In the genomic region with DNA sequence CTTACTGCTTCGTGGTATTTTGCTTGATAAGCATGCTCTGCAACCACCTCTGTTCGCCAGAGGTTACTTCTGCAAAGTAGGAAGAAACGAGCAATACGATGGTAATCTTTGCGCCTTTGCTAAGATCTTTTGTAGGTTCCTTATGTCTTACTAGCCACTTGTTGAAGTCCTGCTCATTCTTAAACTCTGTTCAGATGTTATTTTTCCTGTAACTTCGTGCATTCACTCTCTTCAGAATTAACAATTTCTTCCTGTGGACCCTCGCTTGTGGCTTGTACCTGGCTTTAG, we compare ENCODE assay signal across 8 cellular contexts. TPM values are rescaled to one million over a fixed set of nuclear protein-coding genes. Genes with fewer than 3 reads are reported as not detected.
A peak's percentile ranks its signal among the peaks of the same experiment; 100 is the strongest.
DNase-seq lines count a peak whose midpoint lies in the region; ATAC-seq, FAIRE-seq and TF ChIP-seq lines count a peak whose summit lies in the region.

No MANE protein-coding gene starts in this region.

- H3K27me3 Mint-ChIP-seq in T-cell: no peaks in the 10 kb centered on the region

- H3K9me3 ChIP-seq in left ventricle myocardium inferior (replicated peaks) (peaks cover 7% of the 10 kb centered on the region), small intestine (ENCODE audit: control insufficient read depth, low read depth) (no peaks in the 10 kb centered on the region)

- peaks cover 14% of the 10 kb centered on the region for H3K36me3 Mint-ChIP-seq in T-cell

- no peak for FAIRE-seq in small intestine (lab: Jason Lieb, UNC)

- TF ChIP-seq CTCF in GM12875 (IDR thresholded peaks at IDR 0.05; ENCODE audit: borderline replicate concordance, insufficient read depth, low read depth, low read length): no peak
- TF ChIP-seq CTCF in left ventricle myocardium inferior (IDR thresholded peaks at IDR 0.05; ENCODE audit: borderline replicate concordance): no peak

- H3K4me1 ChIP-seq in left ventricle myocardium inferior (peaks cover 51% of the 10 kb centered on the region), small intestine (ENCODE audit: control insufficient read depth in 2 of 2, insufficient read depth in 1 of 2, low read depth in 1 of 2, low read length in 1 of 2) (peaks cover 0 to 2% of the 10 kb centered on the region in 2 donors)

- H3K27ac ChIP-seq in left ventricle myocardium inferior (replicated peaks): peak overlapping the region; percentile 98
- peak overlapping the region; percentile 79 to 100 for H3K27ac ChIP-seq in small intestine (ENCODE audit: low read depth in 1 of 2, low read length in 1 of 2)

- peaks cover 72 to 90% (median 75%) of the 10 kb centered on the region in 3 donors for H3K4me1 Mint-ChIP-seq in T-cell

- DNase-seq in T-cell: no peak
- DNase-seq in left ventricle myocardium inferior: no peak
- DNase-seq in small intestine: no peak
- no peak for DNase-seq in posterior cingulate gyrus
- no peak for DNase-seq in COR-L47 (lab: John Stamatoyannopoulos, UW)

- H3K36me3 ChIP-seq in left ventricle myocardium inferior (peaks cover 15% of the 10 kb centered on the region), small intestine (ENCODE audit: control insufficient read depth in 2 of 2, insufficient read depth in 2 of 2, low read length in 2 of 2) (peaks cover 0 to under 1% of the 10 kb centered on the region in 2 donors)

- CTCF ChIA-PET in T-cell (lab: Charles Lee): interaction anchor here (0.6 to 5.3 kb wide), 24 partner anchors 11 to 99 kb away, joined by 3 to 119 read pairs (median 6); a partner anchor contains a TSS

- peak overlapping the region; percentile 89 to 97 for H3K27ac Mint-ChIP-seq in T-cell

- peak overlapping the region; percentile 90 to 95 (median 91) for H3K4me3 Mint-ChIP-seq in T-cell

- intact Hi-C loops in left ventricle myocardium inferior (cut with micrococcal nuclease): loop anchor here (5.0 kb wide), 1 partner anchor 92 kb away; no protein-coding TSS in a partner anchor
- intact Hi-C loops in posterior cingulate gyrus (cut with DNase I): loop anchor here (2.0 to 5.0 kb wide), 2 partner anchors 89 to 253 kb away; a partner anchor contains a TSS

- H3K27me3 ChIP-seq in left ventricle myocardium inferior (ENCODE audit: low read depth): no peaks in the 10 kb centered on the region
- H3K27me3 ChIP-seq in small intestine (ENCODE audit: control insufficient read depth in 2 of 2, insufficient read depth in 2 of 2, low read length in 2 of 2): no peaks in the 10 kb centered on the region

- peak; percentile 1 for ATAC-seq in HG02623 (IDR thresholded peaks at IDR 0.05; ENCODE audit: unreplicated experiment)
- ATAC-seq in T-cell (replicated peaks in 1 of 4): peak; percentile 27 to 40 (median 32)
- ATAC-seq in HG02642 (IDR thresholded peaks at IDR 0.05; ENCODE audit: poor library complexity, unreplicated experiment): no peak

- 0% methylated on average over 7 of the region's 7 CpGs for WGBS in small intestine, 3 donors

- H3K9me3 Mint-ChIP-seq in T-cell: peaks cover 0 to 7% (median 4%) of the 10 kb centered on the region in 3 donors

- POLR2A ChIA-PET in T-cell (lab: Charles Lee): interaction anchor here in 1 of 2 donors (0.6 to 1.2 kb wide), 2 partner anchors 13 to 100 kb away, joined by 3 to 4 read pairs; no protein-coding TSS in a partner anchor

- H3K4me3 ChIP-seq in GM12875 (ENCODE audit: low read depth, low read length) (peak overlapping the region; percentile 69), left ventricle myocardium inferior (peak overlapping the region; percentile 78), small intestine (ENCODE audit: low read depth in 1 of 2, low read length in 2 of 2) (peak overlapping the region; percentile 61 to 81)

RNA-seq across cellular contexts. Expression of a gene that starts 0.8 kb away (rescaled TPM):
- total RNA-seq in T-cell (100 to 1,000 TPM; 162 to 189 (median 187) TPM), left ventricle myocardium inferior (94.2 TPM)
- 10 to 100 TPM; 25.9 to 49.1 (median 32.4) TPM for polyA plus RNA-seq in small intestine

RNA-seq across cellular contexts. Expression of a gene that starts 35.9 kb away (rescaled TPM):
- total RNA-seq in T-cell (10 to 100 TPM; 38.6 to 54.6 (median 42.9) TPM), left ventricle myocardium inferior (23.4 TPM)
- 10 to 100 TPM in 1 of 3 donors, 1 to 10 TPM in 2; 3.2 to 10.6 (median 3.6) TPM for polyA plus RNA-seq in small intestine

RNA-seq across cellular contexts. Expression of a gene that starts 39.1 kb away (rescaled TPM):
- total RNA-seq in T-cell (10 to 100 TPM; 11.9 to 80.4 (median 28.0) TPM), left ventricle myocardium inferior (6.9 TPM)
- polyA plus RNA-seq in small intestine: 1 to 10 TPM in 2 of 3 donors, not detected in 1; 1.4 to 1.6 TPM
